In genomic region chr1:113459279-113459678, GRCh38 we compare ENCODE assay signal across 18 cellular contexts.
DNase-seq lines count a peak whose midpoint lies in the region; FAIRE-seq and TF ChIP-seq lines count a peak whose summit lies in the region.
"Had no signal": no experiment of that assay in that cellular context is flagged by ENCODE, and none has a peak within 500 bp of the region (broad histone marks: within the 10 kb centered on the region; RNA-seq: fewer than 3 reads in every experiment).

No MANE protein-coding gene starts in this region.

- DNase-seq in GM03348 (ENCODE audit: low spot score) (peak; percentile 21), amniotic epithelial cell (ENCODE audit: low read depth) (peak; percentile 40), fibroblast of mammary gland (ENCODE audit: low read depth) (peak; percentile 65), non-pigmented ciliary epithelial cell (ENCODE audit: low read depth) (peak; percentile 1), GM13977 (ENCODE audit: low spot score) (no peak), HT-29 (ENCODE audit: low spot score) (no peak), GM12892 (ENCODE audit: insufficient read length) (no peak)
- no peak for DNase-seq in activated naive CD4-positive, alpha-beta T cell treated with anti-CD3 and anti-CD28 coated beads, Interleukin-2, amount 50 U/mL, for 16 hours
- DNase-seq: C1 segment of cervical spinal cord; DMS 273 treated with DMSO at 0.1 percent for 48 hours; GDM1; Kasumi-1; NCI-H1105 treated with DMSO at 0.1 percent for 48 hours; NCI-H187; NK-92 treated with Interleukin-12 subunit alpha and Interleukin-12 subunit beta, amount 100 ng/mL, for 24 hours had no signal

- no peak for FAIRE-seq in GM12892 (lab: Jason Lieb, UNC)
- FAIRE-seq: A549, GM12891, H54 had no signal

- TF ChIP-seq POLR2A in GM12892 (IDR thresholded peaks at IDR 0.05; ENCODE audit: low read depth, low read length), result no peak

- no peak overlapping the region for H3K4me3 ChIP-seq in fibroblast of mammary gland (ENCODE audit: control insufficient read depth, low read depth, low read length)
- H3K4me3 ChIP-seq: A549 had no signal

- in situ Hi-C loops in GM13977 (cut with MboI; ENCODE audit: low pct_unique_long_range_greater_than_20kb, low sequenced_read_pairs, unreplicated experiment), result loop anchor here (25.0 kb wide), 1 partner anchor 297 kb away; no protein-coding TSS in a partner anchor

- no peak for TF ChIP-seq CTCF in fibroblast of mammary gland (conservative IDR thresholded peaks at IDR 0.05; ENCODE audit: control insufficient read depth, insufficient read depth, low read depth, low read length)
- no peak for TF ChIP-seq CTCF in GM13977 (IDR thresholded peaks at IDR 0.05; ENCODE audit: extremely low read depth, insufficient read depth, missing control alignments)

Comparison
In these comparisons a context has a peak if more than half of its experiments do, and no peak if none do; other contexts are left out.
1. DNase-seq: peak in GM03348 (single experiment), amniotic epithelial cell (single experiment), fibroblast of mammary gland (single experiment) and non-pigmented ciliary epithelial cell (single experiment); none in GM13977 (single experiment), HT-29 (single experiment), activated naive CD4-positive, alpha-beta T cell treated with anti-CD3 and anti-CD28 coated beads, Interleukin-2, amount 50 U/mL, for 16 hours (single experiment) and GM12892 (single experiment).